In the genomic region with DNA sequence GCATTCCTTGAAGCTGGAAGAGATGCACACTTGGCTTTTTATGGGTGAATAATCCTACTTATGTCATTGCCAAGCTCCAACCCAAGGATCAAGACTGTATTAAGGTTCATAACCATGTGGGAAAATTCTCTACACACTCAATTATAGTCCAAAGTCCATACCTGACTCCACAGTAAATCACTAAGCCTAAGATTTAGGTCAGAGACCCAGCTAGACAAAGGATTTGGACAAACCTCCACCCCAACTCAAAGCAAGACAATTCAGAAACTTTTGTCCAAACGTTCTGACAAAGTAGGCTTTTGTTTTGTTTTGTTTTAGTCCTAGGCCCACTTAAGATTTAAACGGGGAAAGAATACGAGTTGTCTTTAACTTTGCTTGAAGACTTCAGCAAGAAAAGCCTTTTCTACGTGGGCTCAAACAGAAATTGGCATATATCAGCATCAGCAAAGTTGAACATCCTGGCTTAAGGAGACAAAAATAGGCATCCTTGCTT, we compare ENCODE assay signal across 8 cellular contexts. TPM values are rescaled to one million over a fixed set of nuclear protein-coding genes. Genes with fewer than 3 reads are reported as not detected.
A peak's percentile ranks its signal among the peaks of the same experiment; 100 is the strongest.
DNase-seq lines count a peak whose midpoint lies in the region; ATAC-seq, FAIRE-seq and TF ChIP-seq lines count a peak whose summit lies in the region.

No MANE protein-coding gene starts in this region.

- H3K27ac ChIP-seq in epithelial cell of prostate = peak overlapping the region; percentile 67

- peak; percentile 69 for DNase-seq in DMS53 treated with DMSO at 0.1 percent for 48 hours (lab: John Stamatoyannopoulos, UW; ENCODE audit: unreplicated experiment)
- peak; percentile 34 for DNase-seq in OCI-M1 (lab: John Stamatoyannopoulos, UW)
- DNase-seq in epithelial cell of prostate (ENCODE audit: low read depth, low spot score) = no peak
- DNase-seq in progenitor cell of endocrine pancreas (ENCODE audit: low spot score, unreplicated experiment) = no peak
- DNase-seq in NCI-H2227 (lab: John Stamatoyannopoulos, UW; ENCODE audit: unreplicated experiment) = no peak
- no peak for DNase-seq in GOT3 (lab: John Stamatoyannopoulos, UW)
- no peak for DNase-seq in GM12892 (ENCODE audit: insufficient read length)

- TF ChIP-seq CTCF in progenitor cell of endocrine pancreas (IDR thresholded peaks at IDR 0.05; ENCODE audit: unreplicated experiment) = no peak

- FAIRE-seq in GM12892 (lab: Jason Lieb, UNC) = no peak

- no peak for TF ChIP-seq POLR2A in GM12892 (IDR thresholded peaks at IDR 0.05; ENCODE audit: low read depth, low read length)

- ATAC-seq in HG02610 (IDR thresholded peaks at IDR 0.05; ENCODE audit: unreplicated experiment) = no peak

- H3K27me3 Mint-ChIP-seq in progenitor cell of endocrine pancreas = no peaks in the 10 kb centered on the region

- H3K9me3 Mint-ChIP-seq in progenitor cell of endocrine pancreas (ENCODE audit: low read depth) = no peaks in the 10 kb centered on the region

- H3K4me1 Mint-ChIP-seq in progenitor cell of endocrine pancreas (ENCODE audit: low read depth) = peaks cover 40% of the 10 kb centered on the region

- H3K36me3 Mint-ChIP-seq in progenitor cell of endocrine pancreas (ENCODE audit: insufficient read depth) = peaks cover 2% of the 10 kb centered on the region

- peak overlapping the region; percentile 91 for H3K27ac Mint-ChIP-seq in progenitor cell of endocrine pancreas

- H3K4me3 Mint-ChIP-seq in progenitor cell of endocrine pancreas (ENCODE audit: low read depth) = peak overlapping the region; percentile 89

RNA-seq across cellular contexts. Expression of gene MEGF9, which starts 1.7 kb away (rescaled TPM):
- 22.1 and 23.4 TPM in 2 replicates for total RNA-seq in progenitor cell of endocrine pancreas
- polyA plus RNA-seq in GM12892 (2012; ENCODE audit: missing spikeins) = 3.5 TPM

Comparison
In these comparisons a context has a peak if more than half of its experiments do, and no peak if none do; other contexts are left out.
1. DNase-seq: peak in DMS53 treated with DMSO at 0.1 percent for 48 hours (single experiment) and OCI-M1 (single experiment); none in epithelial cell of prostate (single experiment), progenitor cell of endocrine pancreas (single experiment), NCI-H2227 (single experiment), GOT3 (single experiment) and GM12892 (single experiment).